ENCODE assay signal across 1 cellular context in genomic region chr2:11156396-11157075, GRCh38.
TF ChIP-seq lines count a peak whose summit lies in the region.

No MANE protein-coding gene starts in this region.

TF ChIP-seq in GM23338, 12 proteins besides CTCF, POLR2A, EP300 and RAD21 (continued from another document):
- TF ChIP-seq ZNF462 (CRISPR knock-in tag; IDR thresholded peaks at IDR 0.05) (no peak), EZH2 (IDR thresholded peaks at IDR 0.05; ENCODE audit: low read depth, unreplicated experiment) (no peak), EZH2phosphoT487 (IDR thresholded peaks at IDR 0.05; ENCODE audit: unreplicated experiment) (no peak), ZNF114 (CRISPR knock-in tag; IDR thresholded peaks at IDR 0.05) (no peak), ZNF331 (CRISPR knock-in tag; IDR thresholded peaks at IDR 0.05; ENCODE audit: low read depth) (no peak)
TF ChIP-seq in GM23338: peak in this region for 0.
